In genomic region chrX:69398881-69399280, GRCh38 we compare ENCODE assay signal across 22 cellular contexts.
"Had no signal": no experiment of that assay in that cellular context is flagged by ENCODE, and none has a peak within 500 bp of the region (broad histone marks: within the 10 kb centered on the region; RNA-seq: fewer than 3 reads in every experiment).

No MANE protein-coding gene starts in this region.

- H3K4me3 Mint-ChIP-seq: effector memory CD8-positive, alpha-beta T cell; endodermal cell; naive thymus-derived CD4-positive, alpha-beta T cell had no signal

- H3K4me3 ChIP-seq: coronary artery, dorsolateral prefrontal cortex, gastroesophageal sphincter, heart right ventricle, left lung, lower lobe of right lung had no signal

- DNase-seq: dermis blood vessel endothelial cell; dorsolateral prefrontal cortex; effector CD8-positive, alpha-beta T cell; effector memory CD8-positive, alpha-beta T cell; endodermal cell; erythroblast; foreskin keratinocyte; glutamatergic neuron; head of caudate nucleus; heart right ventricle; hippocampal formation; left cardiac atrium; left lung; left ventricle myocardium superior; lower lobe of right lung; mesenchymal stem cell; midbrain; naive thymus-derived CD4-positive, alpha-beta T cell had no signal

- H3K36me3 ChIP-seq: gastroesophageal sphincter, heart right ventricle, left lung, lower lobe of right lung had no signal

- H3K36me3 Mint-ChIP-seq: naive thymus-derived CD4-positive, alpha-beta T cell had no signal

- H3K27ac ChIP-seq: coronary artery, dorsolateral prefrontal cortex, epithelial cell of prostate, foreskin keratinocyte, gastroesophageal sphincter, heart right ventricle, left lung, lower lobe of right lung had no signal

- H3K27ac Mint-ChIP-seq: effector memory CD8-positive, alpha-beta T cell; endodermal cell; naive thymus-derived CD4-positive, alpha-beta T cell had no signal

- ATAC-seq: effector memory CD8-positive, alpha-beta T cell; esophagus mucosa; foreskin keratinocyte; gastroesophageal sphincter; heart right ventricle; left cardiac atrium; left lung; left ventricle myocardium superior; lower lobe of right lung; naive thymus-derived CD4-positive, alpha-beta T cell had no signal

- H3K9me3 Mint-ChIP-seq: effector memory CD8-positive, alpha-beta T cell; naive thymus-derived CD4-positive, alpha-beta T cell had no signal

- H3K27me3 Mint-ChIP-seq: naive thymus-derived CD4-positive, alpha-beta T cell had no signal

- H3K4me1 ChIP-seq: foreskin keratinocyte, gastroesophageal sphincter, heart right ventricle, left lung, lower lobe of right lung had no signal

- H3K27me3 ChIP-seq: foreskin keratinocyte, gastroesophageal sphincter had no signal
